ENCODE assay signal across 28 cellular contexts in genomic region chr3:181912384-181912783, GRCh38.
DNase-seq lines count a peak whose midpoint lies in the region; ATAC-seq and TF ChIP-seq lines count a peak whose summit lies in the region.
"Had no signal": no experiment of that assay in that cellular context is flagged by ENCODE, and none has a peak within 500 bp of the region (broad histone marks: within the 10 kb centered on the region; RNA-seq: fewer than 3 reads in every experiment).

No MANE protein-coding gene starts in this region.

- no peaks in the 10 kb centered on the region for H3K9me3 Mint-ChIP-seq in WTC11
- H3K9me3 Mint-ChIP-seq: activated CD4-positive, alpha-beta T cell treated with anti-CD3 and anti-CD28 coated beads, Interleukin-2, amount 10 ng/mL, durations not matched to agents 7 days and 5 days; activated naive CD8-positive, alpha-beta T cell treated with anti-CD3 and anti-CD28 coated beads for 36 hours; memory B cell; nephron progenitor cell had no signal

- H3K36me3 Mint-ChIP-seq in WTC11: no peaks in the 10 kb centered on the region
- H3K36me3 Mint-ChIP-seq: activated naive CD8-positive, alpha-beta T cell treated with anti-CD3 and anti-CD28 coated beads for 36 hours; CD4-positive, alpha-beta memory T cell; memory B cell; T-cell had no signal

- ATAC-seq in GM18867 (IDR thresholded peaks at IDR 0.05; ENCODE audit: unreplicated experiment): peak; percentile 70
- ATAC-seq in GM21576 (IDR thresholded peaks at IDR 0.05; ENCODE audit: unreplicated experiment): peak; percentile 46
- ATAC-seq in HG03280 (IDR thresholded peaks at IDR 0.05; ENCODE audit: unreplicated experiment): peak; percentile 69
- peak; percentile 49 for ATAC-seq in WTC11
- ATAC-seq in GM21360 (IDR thresholded peaks at IDR 0.05; ENCODE audit: unreplicated experiment): no peak
- ATAC-seq: left lobe of liver, T-cell had no signal

- CTCF ChIA-PET in WTC11 (lab: Charles Lee): no interaction called here

- TF ChIP-seq CTCF in WTC11 (IDR thresholded peaks at IDR 0.05): no peak

- no peaks in the 10 kb centered on the region for H3K27me3 Mint-ChIP-seq in WTC11 (ENCODE audit: low read depth)
- H3K27me3 Mint-ChIP-seq: activated CD4-positive, alpha-beta T cell treated with anti-CD3 and anti-CD28 coated beads, Interleukin-2, amount 10 ng/mL, durations not matched to agents 7 days and 5 days; activated naive CD8-positive, alpha-beta T cell treated with anti-CD3 and anti-CD28 coated beads for 36 hours; CD4-positive, alpha-beta memory T cell; T-cell had no signal

- H3K27ac Mint-ChIP-seq in WTC11: no peak overlapping the region
- H3K27ac Mint-ChIP-seq: activated CD4-positive, alpha-beta T cell treated with anti-CD3 and anti-CD28 coated beads, Interleukin-2, amount 10 ng/mL, durations not matched to agents 7 days and 5 days; activated naive CD8-positive, alpha-beta T cell treated with anti-CD3 and anti-CD28 coated beads for 36 hours; CD4-positive, alpha-beta memory T cell; memory B cell; nephron progenitor cell; T-cell had no signal

- DNase-seq in WTC11 (ENCODE audit: low spot score) (no peak), SK-N-DZ (ENCODE audit: low spot score) (no peak)
- no peak for DNase-seq in effector CD4-positive, alpha-beta T cell
- DNase-seq in activated CD4-positive, CD25-positive, alpha-beta regulatory T cell (lab: John Stamatoyannopoulos, UW): no peak
- DNase-seq: activated CD4-positive, alpha-beta T cell treated with anti-CD3 and anti-CD28 coated beads, Interleukin-2, amount 10 ng/mL, durations not matched to agents 7 days and 5 days; activated effector memory CD4-positive, alpha-beta T cell treated with Interleukin-2 at 50 U/mL for 16 hours; activated naive CD8-positive, alpha-beta T cell treated with anti-CD3 and anti-CD28 coated beads for 36 hours; anterior cingulate cortex; CD4-positive, alpha-beta memory T cell; DND-41; GF-D8; H7; MM.1S; NCI-H1105 treated with DMSO at 0.1 percent for 48 hours; NCI-H2029; NCI-H526 treated with DMSO at 0.1 percent for 48 hours; nephron progenitor cell; ovary; SJCRH30; stimulated activated CD4-positive, alpha-beta T cell treated with anti-CD3 and anti-CD28 coated beads, Interleukin-15, amount 100 ng/mL, for 24 hours; stimulated activated CD4-positive, alpha-beta T cell treated with anti-CD3 and anti-CD28 coated beads, Interleukin-4, amount 100 ng/mL, for 4 hours; T-cell had no signal

- POLR2A ChIA-PET in WTC11 (lab: Charles Lee): interaction anchor here (0.5 kb wide), 1 partner anchor 23 kb away, joined by 4 read pairs; no protein-coding TSS in a partner anchor

- H3K4me1 Mint-ChIP-seq in WTC11: peaks cover 37% of the 10 kb centered on the region
- H3K4me1 Mint-ChIP-seq: activated CD4-positive, alpha-beta T cell treated with anti-CD3 and anti-CD28 coated beads, Interleukin-2, amount 10 ng/mL, durations not matched to agents 7 days and 5 days; activated naive CD8-positive, alpha-beta T cell treated with anti-CD3 and anti-CD28 coated beads for 36 hours; T-cell had no signal

- no peak overlapping the region for H3K4me3 Mint-ChIP-seq in WTC11
- H3K4me3 Mint-ChIP-seq: activated CD4-positive, alpha-beta T cell treated with anti-CD3 and anti-CD28 coated beads, Interleukin-2, amount 10 ng/mL, durations not matched to agents 7 days and 5 days; activated naive CD8-positive, alpha-beta T cell treated with anti-CD3 and anti-CD28 coated beads for 36 hours; CD4-positive, alpha-beta memory T cell; memory B cell; nephron progenitor cell; T-cell had no signal

TF ChIP-seq in WTC11, 78 proteins besides CTCF, POLR2A, EP300 and RAD21:
- TF ChIP-seq HMGA2 (CRISPR knock-in tag; IDR thresholded peaks at IDR 0.05) (no peak), TCF7 (CRISPR knock-in tag; IDR thresholded peaks at IDR 0.05; ENCODE audit: low read depth) (no peak), FOXJ3 (CRISPR knock-in tag; IDR thresholded peaks at IDR 0.05; ENCODE audit: borderline replicate concordance) (no peak), ELF4 (CRISPR knock-in tag; IDR thresholded peaks at IDR 0.05; ENCODE audit: low read depth) (no peak), FOXK1 (CRISPR knock-in tag; IDR thresholded peaks at IDR 0.05) (no peak), ZNF423 (CRISPR knock-in tag; IDR thresholded peaks at IDR 0.05) (no peak), GABPB1 (CRISPR knock-in tag; IDR thresholded peaks at IDR 0.05) (no peak), NR1H2 (CRISPR knock-in tag; IDR thresholded peaks at IDR 0.05) (no peak), ETV6 (CRISPR knock-in tag; IDR thresholded peaks at IDR 0.05) (no peak), FOXP4 (CRISPR knock-in tag; IDR thresholded peaks at IDR 0.05) (no peak), ESRRA (CRISPR knock-in tag; IDR thresholded peaks at IDR 0.05; ENCODE audit: borderline replicate concordance) (no peak), ZNF138 (CRISPR knock-in tag; conservative IDR thresholded peaks at IDR 0.05) (no peak), AFF4 (CRISPR knock-in tag; IDR thresholded peaks at IDR 0.05; ENCODE audit: borderline replicate concordance) (no peak), RELA (CRISPR knock-in tag; IDR thresholded peaks at IDR 0.05; ENCODE audit: borderline replicate concordance) (no peak)
